ENCODE assay signal across 8 cellular contexts in genomic region chr7:135980665-135981180, GRCh38. TPM values are rescaled to one million over a fixed set of nuclear protein-coding genes. Genes with fewer than 3 reads are reported as not detected.
DNase-seq lines count a peak whose midpoint lies in the region; ATAC-seq, FAIRE-seq and TF ChIP-seq lines count a peak whose summit lies in the region.

No MANE protein-coding gene starts in this region.

- no peak overlapping the region for H2BK12ac ChIP-seq in neuronal stem cell (ENCODE audit: low read length)

- no peak for TF ChIP-seq POLR2A in K562 (conservative IDR thresholded peaks at IDR 0.05)

- no peak for TF ChIP-seq CTCF in K562 (IDR thresholded peaks at IDR 0.05 in 2 of 3, conservative IDR thresholded peaks at IDR 0.05 in 1 of 3; ENCODE audit: insufficient read depth in 2 of 3, low read depth in 1 of 3, low read length in 3 of 3)

- no peak overlapping the region for H4K91ac ChIP-seq in neuronal stem cell (ENCODE audit: low read depth, low read length, poor library complexity)

- POLR2A ChIA-PET in K562 (lab: Yijun Ruan, JAX), result interaction anchor here (1.0 to 2.0 kb wide), 2 partner anchors 9 to 28 kb away, joined by 3 to 4 read pairs; no protein-coding TSS in a partner anchor

- H3K4me3 ChIP-seq in K562 (no peak overlapping the region), neuronal stem cell (ENCODE audit: low read length in 2 of 2) (no peak overlapping the region)

- no peak overlapping the region for H3K14ac ChIP-seq in neuronal stem cell (ENCODE audit: low read length)

- H3K27ac ChIP-seq in K562 (ENCODE audit: extremely low read depth, low read depth, low read length), result peak overlapping the region; percentile 3; the same call in 2 of the 3 replicates
- no peak overlapping the region for H3K27ac ChIP-seq in neuronal stem cell (replicated peaks; ENCODE audit: low read length)

- H3K4me2 ChIP-seq in K562 (ENCODE audit: insufficient read depth, low read length) (no peak overlapping the region), neuronal stem cell (ENCODE audit: insufficient read depth, low read length, poor library complexity, severe bottlenecking) (no peak overlapping the region)

- H2AK5ac ChIP-seq in neuronal stem cell (ENCODE audit: low read depth, low read length), result no peak overlapping the region

- peaks cover 14 to 56% of the 10 kb centered on the region in 2 experiments; a peak in 4 of 5 replicates for H3K4me1 ChIP-seq in K562 (replicated peaks in 1 of 2; ENCODE audit: control insufficient read depth in 2 of 2, insufficient read depth in 2 of 2, low read length in 2 of 2)
- H3K4me1 ChIP-seq in neuronal stem cell (ENCODE audit: control insufficient read depth in 2 of 2, insufficient read depth in 1 of 2, low read depth in 1 of 2, low read length in 2 of 2), result peaks cover 0 to 4% of the 10 kb centered on the region in 2 donors

- intact Hi-C loops in K562 (cut with micrococcal nuclease), result no loop called here

- no peak overlapping the region for H4K8ac ChIP-seq in neuronal stem cell (ENCODE audit: low read depth, low read length)

- H3K27me3 ChIP-seq in K562 (ENCODE audit: control insufficient read depth in 2 of 2, insufficient read depth in 2 of 2, low read length in 2 of 2), result no peaks in the 10 kb centered on the region
- no peaks in the 10 kb centered on the region for H3K27me3 ChIP-seq in neuronal stem cell (ENCODE audit: control insufficient read depth in 3 of 3, insufficient read depth in 3 of 3, low read depth in 1 of 3, low read length in 3 of 3)

- FAIRE-seq in K562 (lab: Jason Lieb, UNC), result no peak

- no peak overlapping the region for H3K4ac ChIP-seq in neuronal stem cell (ENCODE audit: low read length)

- no peaks in the 10 kb centered on the region for H4K20me1 ChIP-seq in K562 (replicated peaks; ENCODE audit: control insufficient read depth, insufficient read depth, low read length)

- H3K9me3 ChIP-seq in K562 (replicated peaks; ENCODE audit: control insufficient read depth, insufficient read depth, low read depth, low read length), result no peaks in the 10 kb centered on the region
- H3K9me3 ChIP-seq in neuronal stem cell (replicated peaks in 1 of 2; ENCODE audit: control insufficient read depth in 2 of 2, insufficient read depth in 1 of 2, low read depth in 1 of 2, low read length in 2 of 2), result no peaks in the 10 kb centered on the region

- CTCF ChIA-PET in K562 (lab: Yijun Ruan, JAX; ENCODE audit: low intra/inter-chr PET ratio), result no interaction called here

- WGBS in K562 (ENCODE audit: insufficient coverage, low coverage, missing lambda C conversion rate), result 32% methylated on average over 3 of the region's 3 CpGs
- WGBS in neuronal stem cell (ENCODE audit: extremely low coverage in 2 of 2, insufficient read length in 2 of 2, insufficient replicate concordance in 1 of 2), 2 donors, result no CpG with 5 or more reads among the region's 3 CpGs

- 0 out of 3 replicates have a peak, but pooled peaks cover under 1% of the 10 kb centered on the region for H3K36me3 ChIP-seq in K562 (ENCODE audit: control insufficient read depth, insufficient read depth, low read length)
- H3K36me3 ChIP-seq in neuronal stem cell (replicated peaks in 1 of 2; ENCODE audit: control insufficient read depth in 2 of 2, insufficient read depth in 2 of 2, low read length in 2 of 2), result peaks cover 0 to under 1% of the 10 kb centered on the region in 2 donors

- peak in 2 of 4 experiments; percentile 40 to 67 for DNase-seq in K562 (ENCODE audit: extremely low read depth in 1 of 4, low spot score in 3 of 4)
- DNase-seq in neuronal stem cell (ENCODE audit: low spot score), result no peak
- DNase-seq in T1000 (lab: John Stamatoyannopoulos, UW), result no peak
- no peak for DNase-seq in C1 segment of cervical spinal cord (lab: John Stamatoyannopoulos, UW)
- DNase-seq in NCI-H2029 treated with DMSO at 0.1 percent for 48 hours (lab: John Stamatoyannopoulos, UW), result no peak

- H3K18ac ChIP-seq in neuronal stem cell (ENCODE audit: low read length), result no peak overlapping the region

- peaks cover 4% of the 10 kb centered on the region for H3K9me1 ChIP-seq in K562 (ENCODE audit: control insufficient read depth, insufficient read depth, low read length)

- H2BK5ac ChIP-seq in neuronal stem cell (ENCODE audit: low read length), result no peak overlapping the region

- ATAC-seq in GM18909 (IDR thresholded peaks at IDR 0.05; ENCODE audit: poor library complexity, unreplicated experiment), result peak; percentile 80
- peak; percentile 73 for ATAC-seq in HG03039 (IDR thresholded peaks at IDR 0.05; ENCODE audit: unreplicated experiment)
- peak; percentile 56 for ATAC-seq in SK-N-SH treated with all-trans-retinoic acid at 6 μM for 48 hours
- peak; percentile 7 for ATAC-seq in K562

- H2AFZ ChIP-seq in K562 (ENCODE audit: low read depth, low read length) (peak overlapping the region; percentile 77), neuronal stem cell (ENCODE audit: low read length) (peak overlapping the region; percentile 62)

- H3K79me1 ChIP-seq in neuronal stem cell (ENCODE audit: low read depth, low read length), result peaks cover 5% of the 10 kb centered on the region

- peaks cover 15% of the 10 kb centered on the region for H3K79me2 ChIP-seq in K562 (ENCODE audit: control insufficient read depth, insufficient read depth, low read length)

- BruUV-seq in K562 (replicated peaks; lab: Mats Ljungman, UMichigan), result no TSS peak

- no peak overlapping the region for H3K9ac ChIP-seq in K562 (ENCODE audit: insufficient read depth in 1 of 2, low read depth in 2 of 2, low read length in 2 of 2)
- H3K9ac ChIP-seq in neuronal stem cell (ENCODE audit: low read depth, low read length, poor library complexity), result no peak overlapping the region

- no peak for TF ChIP-seq RAD21 in K562 (CRISPR knock-in tag; conservative IDR thresholded peaks at IDR 0.05 in 1 of 2, IDR thresholded peaks at IDR 0.05 in 1 of 2)

- no peak overlapping the region for H2BK15ac ChIP-seq in neuronal stem cell (ENCODE audit: low read length)

- TF ChIP-seq EP300 in K562 (IDR thresholded peaks at IDR 0.05; ENCODE audit: low read length), result no peak

- H2BK120ac ChIP-seq in neuronal stem cell (ENCODE audit: low read depth, low read length), result no peak overlapping the region

- H3K23ac ChIP-seq in neuronal stem cell (ENCODE audit: low read depth, low read length, poor library complexity), result no peak overlapping the region

- in situ Hi-C loops in K562 (cut with MboI), result no loop called here

TF ChIP-seq in SK-N-SH treated with all-trans-retinoic acid at 6 μM for 48 hours, 23 proteins besides CTCF, POLR2A, EP300 and RAD21 (continues in another document):
- TF ChIP-seq RARB (CRISPR knock-in tag; IDR thresholded peaks at IDR 0.05), result no peak
- TF ChIP-seq ARNTL (CRISPR knock-in tag; IDR thresholded peaks at IDR 0.05; ENCODE audit: borderline replicate concordance, low read depth), result no peak

TF ChIP-seq in K562, 482 proteins besides CTCF, POLR2A, EP300 and RAD21 (continues in another document):
- TF ChIP-seq HMBOX1 (IDR thresholded peaks at IDR 0.05) (peak; percentile 60; the same call in 1 of the 2 replicates), HOXB6 (CRISPR knock-in tag; IDR thresholded peaks at IDR 0.05; ENCODE audit: borderline replicate concordance) (no peak), HSF4 (CRISPR knock-in tag; IDR thresholded peaks at IDR 0.05; ENCODE audit: borderline replicate concordance) (no peak), SLC30A9 (CRISPR knock-in tag; IDR thresholded peaks at IDR 0.05) (no peak), ELF2 (CRISPR knock-in tag; IDR thresholded peaks at IDR 0.05) (no peak), CHCHD3 (CRISPR knock-in tag; IDR thresholded peaks at IDR 0.05) (no peak), ZNF316 (IDR thresholded peaks at IDR 0.05) (0 out of 2 replicates have a peak, but pooled peaks have one; percentile 33), JUND (IDR thresholded peaks at IDR 0.05; ENCODE audit: borderline replicate concordance, low read depth, low read length) (peak; percentile 29; the same call in 1 of the 2 replicates), JUND (tag; IDR thresholded peaks at IDR 0.05; ENCODE audit: borderline replicate concordance, low read depth, low read length) (no peak), SMARCB1 (IDR thresholded peaks at IDR 0.05; ENCODE audit: insufficient read length, low read depth) (no peak), CEBPG (CRISPR knock-in tag; IDR thresholded peaks at IDR 0.05) (0 out of 2 replicates have a peak, but pooled peaks have one; percentile 20), CEBPG (tag; conservative IDR thresholded peaks at IDR 0.05 in 1 of 2, IDR thresholded peaks at IDR 0.05 in 1 of 2) (peak in 1 of 2 experiments; percentile 38; a peak in 1 of 4 replicates)

RNA-seq across cellular contexts. Expression of gene MTPN, which starts 3.6 kb away (rescaled TPM):
- 24.4 and 41.1 TPM in 2 replicates for total RNA-seq in K562 (2011; cell fraction: chromatin; rRNA removed; ENCODE audit: low replicate concordance)
- total RNA-seq in K562 (2011; cell fraction: nucleolus; rRNA removed), result 26.7 and 34.1 TPM in 2 replicates
- total RNA-seq in K562 (2011; cell fraction: nucleoplasm; rRNA removed), result 43.8 and 76.6 TPM in 2 replicates
- total RNA-seq in K562 (2014; rRNA removed) (94.4 and 128 TPM in 2 replicates), K562 (2014; rRNA removed; fragmentation: Illumina TruSeq; extraction: Trizol) (156 and 189 TPM in 2 replicates), K562 (2015; rRNA removed; fragmentation: Illumina TruSeq; extraction: Trizol) (154 and 159 TPM in 2 replicates), K562 (2021) (236 and 261 TPM in 2 replicates)
- polyA plus RNA-seq in K562 (2011; rRNA removed) (189 and 191 TPM in 2 replicates), K562 (2014; fragmentation: Illumina TruSeq; extraction: Trizol) (224 and 243 TPM in 2 replicates), K562 (2014; fragmentation: Nextera tagmentation; extraction: Ambion mirVana) (10 to 100 TPM; 68.5 to 68.6 TPM), K562 (2014; rRNA removed) (133 and 148 TPM in 2 replicates)
- polyA plus RNA-seq in K562 (2011; cell fraction: cytosol; rRNA removed), result 69.3 and 142 TPM in 2 replicates
- polyA plus RNA-seq in K562 (2011; cell fraction: nucleus; rRNA removed), result 61.0 and 67.9 TPM in 2 replicates
- polyA plus RNA-seq in K562 (2012), result 190 and 199 TPM in 2 replicates
- polyA minus RNA-seq in K562 (2011; rRNA and poly(A)+ RNA removed), result 247 and 299 TPM in 2 replicates
- polyA minus RNA-seq in K562 (2011; cell fraction: cytosol; rRNA and poly(A)+ RNA removed), result 168 and 172 TPM in 2 replicates
- 70.3 and 88.3 TPM in 2 replicates for polyA minus RNA-seq in K562 (2011; cell fraction: nucleus; rRNA and poly(A)+ RNA removed)
- polyA plus RNA-seq in neuronal stem cell (2013, experiment 1 of 2), result 128 TPM
- 133 TPM for polyA plus RNA-seq in neuronal stem cell (2013, experiment 2 of 2)

Comparison
In these comparisons a context has a peak if more than half of its experiments do, and no peak if none do; other contexts are left out.
1. ATAC-seq: peak in every context shown above with its lines; median percentile 80 in GM18909; 73 in HG03039; 56 in SK-N-SH treated with all-trans-retinoic acid at 6 μM for 48 hours; 7 in K562.